8 cellular contexts compared by ENCODE assay signal in genomic region chr1:47709302-47710074, GRCh38.
DNase-seq lines count a peak whose midpoint lies in the region; ATAC-seq and TF ChIP-seq lines count a peak whose summit lies in the region.

No MANE protein-coding gene starts in this region.

- H3K4me1 ChIP-seq in GM23338 (ENCODE audit: insufficient read depth), result peaks cover 7% of the 10 kb centered on the region

- intact Hi-C loops in CD14-positive monocyte (cut with micrococcal nuclease), result loop anchor here (5.0 to 10.0 kb wide), 3 partner anchors 275 to 517 kb away; partner anchors contain the start of genes FOXD2 (in 1 of the 2) and PDZK1IP1 (in 1 of the 2)

- no peaks in the 10 kb centered on the region for H3F3A ChIP-seq in GM23338 (replicated peaks; ENCODE audit: low read depth)

- H3K36me3 ChIP-seq in GM23338 (ENCODE audit: insufficient read depth), result no peaks in the 10 kb centered on the region

- H3K4me2 ChIP-seq in GM23338, result peak overlapping the region; percentile 93

- POLR2A ChIA-PET in T-cell (lab: Charles Lee), result no interaction called here

- no peak overlapping the region for H3K27ac Mint-ChIP-seq in GM23338
- no peak overlapping the region for H3K27ac Mint-ChIP-seq in T-cell
- no peak overlapping the region for H3K27ac Mint-ChIP-seq in osteocyte (ENCODE audit: unreplicated experiment)
- H3K27ac Mint-ChIP-seq in CD14-positive monocyte, result no peak overlapping the region

- CTCF ChIA-PET in T-cell (lab: Charles Lee), result interaction anchor here in 1 of 2 donors (0.6 to 2.0 kb wide), 4 partner anchors 11 to 516 kb away, joined by 3 to 15 read pairs (median 4); partner anchors contain the start of gene FOXD2

- H3K4me1 Mint-ChIP-seq in GM23338 (peaks cover 17% of the 10 kb centered on the region), T-cell (peaks cover 0 to 20% (median 16%) of the 10 kb centered on the region in 3 donors), osteocyte (ENCODE audit: unreplicated experiment) (peaks cover 17% of the 10 kb centered on the region), CD14-positive monocyte (peaks cover 14% of the 10 kb centered on the region)

- no peaks in the 10 kb centered on the region for H3K36me3 Mint-ChIP-seq in GM23338 (ENCODE audit: low read depth)
- no peaks in the 10 kb centered on the region for H3K36me3 Mint-ChIP-seq in T-cell
- no peaks in the 10 kb centered on the region for H3K36me3 Mint-ChIP-seq in osteocyte (ENCODE audit: unreplicated experiment)
- no peaks in the 10 kb centered on the region for H3K36me3 Mint-ChIP-seq in CD14-positive monocyte

- peak overlapping the region; percentile 74 for H3K4me3 Mint-ChIP-seq in GM23338
- peak overlapping the region in 2 of 3 donors; percentile 41 to 55 for H3K4me3 Mint-ChIP-seq in T-cell
- peak overlapping the region; percentile 63 for H3K4me3 Mint-ChIP-seq in osteocyte (ENCODE audit: unreplicated experiment)
- H3K4me3 Mint-ChIP-seq in CD14-positive monocyte, result peak overlapping the region in 1 of 2 donors; percentile 70

- TF ChIP-seq CTCF in AG10803 (conservative IDR thresholded peaks at IDR 0.05; ENCODE audit: low read length), result no peak
- TF ChIP-seq CTCF in GM23338 (conservative IDR thresholded peaks at IDR 0.05; ENCODE audit: low read depth in 2 of 2), result peak; percentile 20 to 42; a peak in 3 of 4 replicates
- peak; percentile 30 for TF ChIP-seq CTCF in fibroblast of the aortic adventitia (IDR thresholded peaks at IDR 0.05; ENCODE audit: insufficient read depth, low read length)
- TF ChIP-seq CTCF in osteocyte (IDR thresholded peaks at IDR 0.05), result peak; percentile 49
- no peak for TF ChIP-seq CTCF in CD14-positive monocyte (IDR thresholded peaks at IDR 0.05)

- peak overlapping the region; percentile 97 for H2AFZ ChIP-seq in GM23338

- DNase-seq in AG10803 (ENCODE audit: low read depth) (no peak), GM23338 (ENCODE audit: low spot score) (peak; percentile 69), T-cell (peak in 1 of 34 experiments; percentile 10), fibroblast of the aortic adventitia (ENCODE audit: low read depth) (no peak), osteocyte (ENCODE audit: extremely low spot score, unreplicated experiment) (no peak), CD14-positive monocyte (ENCODE audit: low spot score) (no peak), NCI-H446 treated with DMSO at 0.1 percent for 48 hours (lab: John Stamatoyannopoulos, UW) (no peak)

- no peaks in the 10 kb centered on the region; the same call in 1 of the 2 replicates for H4K20me1 ChIP-seq in GM23338 (replicated peaks; ENCODE audit: insufficient read depth)

- no peaks in the 10 kb centered on the region; the same call in 2 of the 3 replicates for H3K9me3 Mint-ChIP-seq in GM23338
- no peaks in the 10 kb centered on the region for H3K9me3 Mint-ChIP-seq in T-cell
- H3K9me3 Mint-ChIP-seq in osteocyte (ENCODE audit: unreplicated experiment), result no peaks in the 10 kb centered on the region
- peaks cover 0 to 3% (median 0%) of the 10 kb centered on the region in 7 donors for H3K9me3 Mint-ChIP-seq in CD14-positive monocyte

- H3K27ac ChIP-seq in GM23338 (ENCODE audit: low read depth), result no peak overlapping the region

- H3K27me3 Mint-ChIP-seq in GM23338 (ENCODE audit: insufficient read depth, low read depth, poor library complexity) (peaks cover 80% of the 10 kb centered on the region), T-cell (peaks cover 53 to 79% of the 10 kb centered on the region in 2 donors), osteocyte (ENCODE audit: unreplicated experiment) (peaks cover 61% of the 10 kb centered on the region), CD14-positive monocyte (ENCODE audit: low read depth in 3 of 3) (peaks cover 73 to 90% (median 78%) of the 10 kb centered on the region in 3 donors)

- no peaks in the 10 kb centered on the region for H3K9me2 ChIP-seq in GM23338 (ENCODE audit: insufficient read depth)

- peak overlapping the region; percentile 20 for H3K4me3 ChIP-seq in AG10803 (ENCODE audit: low read length)
- H3K4me3 ChIP-seq in GM23338, result peak overlapping the region; percentile 63
- peak overlapping the region; percentile 35 for H3K4me3 ChIP-seq in fibroblast of the aortic adventitia (ENCODE audit: low read depth, low read length)

- peaks cover 100% of the 10 kb centered on the region for H3K27me3 ChIP-seq in GM23338 (ENCODE audit: insufficient read depth)

- peak; percentile 69 for ATAC-seq in GM23338
- peak; percentile 33 to 41 (median 35) for ATAC-seq in T-cell (replicated peaks in 1 of 4)
- no peak for ATAC-seq in GM19395 (IDR thresholded peaks at IDR 0.05; ENCODE audit: unreplicated experiment)

- H3K79me2 ChIP-seq in GM23338 (replicated peaks; ENCODE audit: insufficient read depth), result no peaks in the 10 kb centered on the region

TF ChIP-seq in GM23338, 12 proteins besides CTCF, POLR2A, EP300 and RAD21:
- TF ChIP-seq NANOG (IDR thresholded peaks at IDR 0.05; ENCODE audit: borderline replicate concordance), result no peak
- TF ChIP-seq ZNF331 (CRISPR knock-in tag; IDR thresholded peaks at IDR 0.05; ENCODE audit: low read depth), result no peak
- no peak for TF ChIP-seq EZH2phosphoT487 (IDR thresholded peaks at IDR 0.05; ENCODE audit: unreplicated experiment)
- no peak for TF ChIP-seq JUNB (IDR thresholded peaks at IDR 0.05; ENCODE audit: unreplicated experiment)
- TF ChIP-seq EZH2 (IDR thresholded peaks at IDR 0.05; ENCODE audit: low read depth, unreplicated experiment), result peak; percentile 65
- no peak for TF ChIP-seq REST (IDR thresholded peaks at IDR 0.05; ENCODE audit: unreplicated experiment)
- no peak for TF ChIP-seq CREB1 (CRISPR knock-in tag; IDR thresholded peaks at IDR 0.05; ENCODE audit: low read depth)

Comparison
In these comparisons a context has a peak if more than half of its experiments do, and no peak if none do; other contexts are left out.
1. CTCF ChIP-seq: peak in GM23338 (2 of 2), fibroblast of the aortic adventitia (single experiment) and osteocyte (single experiment); none in AG10803 (single experiment) and CD14-positive monocyte (single experiment).
2. Peak in every context shown above with its lines, with median percentiles within 50 percentile points of each other: H3K4me3 ChIP-seq.